1 cellular context compared by ENCODE assay signal in the genomic region with DNA sequence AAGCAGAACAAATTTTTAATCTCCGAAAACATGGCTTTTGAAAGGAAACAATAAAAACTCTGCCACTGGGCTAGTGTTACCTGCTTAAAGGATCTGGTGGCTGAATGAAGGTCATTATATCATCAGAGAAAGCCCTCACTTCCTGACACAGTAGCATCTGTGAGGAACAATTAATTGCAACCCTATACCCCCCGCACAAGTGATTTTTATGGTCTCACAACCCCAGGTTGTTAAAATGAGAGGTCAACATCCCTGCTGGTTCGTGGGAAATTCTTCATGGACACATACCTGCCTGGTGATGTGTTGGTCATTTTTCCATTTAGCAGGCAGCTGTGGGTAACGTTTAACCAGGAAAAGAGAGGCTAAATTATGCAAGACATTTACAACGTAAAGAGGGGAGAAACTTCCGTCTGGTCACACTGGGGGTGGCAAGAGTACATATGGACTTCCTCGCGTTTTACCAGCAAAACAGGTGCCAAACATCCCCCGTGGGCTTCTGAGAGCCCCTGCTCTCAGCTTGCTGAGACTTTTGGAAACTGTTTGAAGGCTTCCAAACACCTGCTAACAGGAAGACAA.
A peak's percentile ranks its signal among the peaks of the same experiment; 100 is the strongest.
TF ChIP-seq lines count a peak whose summit lies in the region.

No MANE protein-coding gene starts in this region.

TF ChIP-seq in HEK293, 187 proteins besides CTCF, POLR2A, EP300 and RAD21 (continued from another document and continues in another):
- TF ChIP-seq, protein P1, sequence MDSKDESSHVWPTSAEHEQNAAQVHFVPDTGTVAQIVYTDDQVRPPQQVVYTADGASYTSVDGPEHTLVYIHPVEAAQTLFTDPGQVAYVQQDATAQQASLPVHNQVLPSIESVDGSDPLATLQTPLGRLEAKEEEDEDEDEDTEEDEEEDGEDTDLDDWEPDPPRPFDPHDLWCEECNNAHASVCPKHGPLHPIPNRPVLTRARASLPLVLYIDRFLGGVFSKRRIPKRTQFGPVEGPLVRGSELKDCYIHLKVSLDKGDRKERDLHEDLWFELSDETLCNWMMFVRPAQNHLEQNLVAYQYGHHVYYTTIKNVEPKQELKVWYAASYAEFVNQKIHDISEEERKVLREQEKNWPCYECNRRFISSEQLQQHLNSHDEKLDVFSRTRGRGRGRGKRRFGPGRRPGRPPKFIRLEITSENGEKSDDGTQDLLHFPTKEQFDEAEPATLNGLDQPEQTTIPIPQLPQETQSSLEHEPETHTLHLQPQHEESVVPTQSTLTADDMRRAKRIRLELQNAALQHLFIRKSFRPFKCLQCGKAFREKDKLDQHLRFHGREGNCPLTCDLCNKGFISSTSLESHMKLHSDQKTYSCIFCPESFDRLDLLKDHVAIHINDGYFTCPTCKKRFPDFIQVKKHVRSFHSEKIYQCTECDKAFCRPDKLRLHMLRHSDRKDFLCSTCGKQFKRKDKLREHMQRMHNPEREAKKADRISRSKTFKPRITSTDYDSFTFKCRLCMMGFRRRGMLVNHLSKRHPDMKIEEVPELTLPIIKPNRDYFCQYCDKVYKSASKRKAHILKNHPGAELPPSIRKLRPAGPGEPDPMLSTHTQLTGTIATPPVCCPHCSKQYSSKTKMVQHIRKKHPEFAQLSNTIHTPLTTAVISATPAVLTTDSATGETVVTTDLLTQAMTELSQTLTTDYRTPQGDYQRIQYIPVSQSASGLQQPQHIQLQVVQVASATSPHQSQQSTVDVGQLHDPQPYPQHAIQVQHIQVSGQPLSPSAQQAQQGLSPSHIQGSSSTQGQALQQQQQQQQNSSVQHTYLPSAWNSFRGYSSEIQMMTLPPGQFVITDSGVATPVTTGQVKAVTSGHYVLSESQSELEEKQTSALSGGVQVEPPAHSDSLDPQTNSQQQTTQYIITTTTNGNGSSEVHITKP (tag by site-specific recombination; IDR thresholded peaks at IDR 0.05) = peak; percentile 25
- TF ChIP-seq ZNF510 (tag by site-specific recombination; IDR thresholded peaks at IDR 0.05; ENCODE audit: insufficient replicate concordance) (no peak), ZSCAN16 (tag by site-specific recombination; IDR thresholded peaks at IDR 0.05) (no peak), ZNF501 (tag by site-specific recombination; IDR thresholded peaks at IDR 0.05) (peak; percentile 54; the same call in 1 of the 2 replicates), FEZF1 (tag by site-specific recombination; IDR thresholded peaks at IDR 0.05) (peak; percentile 73), ZNF423 (tag by site-specific recombination; IDR thresholded peaks at IDR 0.05) (no peak), ZNF76 (tag by site-specific recombination; IDR thresholded peaks at IDR 0.05; ENCODE audit: borderline replicate concordance, low read depth) (no peak), KLF7 (tag by site-specific recombination; IDR thresholded peaks at IDR 0.05; ENCODE audit: borderline replicate concordance) (no peak), ZNF221 (tag by site-specific recombination; IDR thresholded peaks at IDR 0.05; ENCODE audit: borderline replicate concordance) (no peak), BCL11A (tag by site-specific recombination; IDR thresholded peaks at IDR 0.05; ENCODE audit: low read depth) (no peak), ZNF629 (tag by site-specific recombination; IDR thresholded peaks at IDR 0.05) (peak; percentile 52; the same call in 1 of the 2 replicates), ZNF280D (tag by site-specific recombination; IDR thresholded peaks at IDR 0.05) (no peak), HOXA7 (CRISPR knock-in tag; IDR thresholded peaks at IDR 0.05; ENCODE audit: borderline replicate concordance) (no peak), SP2 (tag by site-specific recombination; IDR thresholded peaks at IDR 0.05) (no peak), ZNF670 (tag by site-specific recombination; IDR thresholded peaks at IDR 0.05; ENCODE audit: low read depth) (no peak), ZNF626 (tag by site-specific recombination; IDR thresholded peaks at IDR 0.05) (no peak), ZNF274 (IDR thresholded peaks at IDR 0.05; ENCODE audit: low read length) (no peak), ZNF274 (tag by site-specific recombination; IDR thresholded peaks at IDR 0.05; ENCODE audit: borderline replicate concordance) (no peak), ZNF792 (tag by site-specific recombination; IDR thresholded peaks at IDR 0.05) (no peak), ZNF664 (tag by site-specific recombination; IDR thresholded peaks at IDR 0.05) (no peak), ZNF654 (tag by site-specific recombination; IDR thresholded peaks at IDR 0.05; ENCODE audit: low read depth) (no peak), ZNF184 (tag by site-specific recombination; IDR thresholded peaks at IDR 0.05) (no peak), ZNF354C (tag by site-specific recombination; IDR thresholded peaks at IDR 0.05; ENCODE audit: borderline replicate concordance, low read depth) (no peak), ZNF302 (tag by site-specific recombination; IDR thresholded peaks at IDR 0.05; ENCODE audit: low read depth) (no peak), ZNF677 (tag by site-specific recombination; IDR thresholded peaks at IDR 0.05) (no peak), ZNF596 (tag by site-specific recombination; IDR thresholded peaks at IDR 0.05) (no peak), ZNF121 (tag by site-specific recombination; IDR thresholded peaks at IDR 0.05) (no peak), ZFHX2 (tag by site-specific recombination; conservative IDR thresholded peaks at IDR 0.05) (no peak), ZBTB49 (tag by site-specific recombination; IDR thresholded peaks at IDR 0.05; ENCODE audit: low read depth) (no peak), ZNF843 (tag by site-specific recombination; IDR thresholded peaks at IDR 0.05) (peak; percentile 69; the same call in 1 of the 2 replicates), ZNF549 (tag by site-specific recombination; IDR thresholded peaks at IDR 0.05) (no peak), ZNF138 (tag by site-specific recombination; IDR thresholded peaks at IDR 0.05; ENCODE audit: borderline replicate concordance) (no peak), ZEB2 (tag by site-specific recombination; IDR thresholded peaks at IDR 0.05) (no peak), ZNF791 (tag by site-specific recombination; IDR thresholded peaks at IDR 0.05) (no peak), ZNF585B (tag by site-specific recombination; IDR thresholded peaks at IDR 0.05) (no peak)
- TF ChIP-seq, protein P2, sequence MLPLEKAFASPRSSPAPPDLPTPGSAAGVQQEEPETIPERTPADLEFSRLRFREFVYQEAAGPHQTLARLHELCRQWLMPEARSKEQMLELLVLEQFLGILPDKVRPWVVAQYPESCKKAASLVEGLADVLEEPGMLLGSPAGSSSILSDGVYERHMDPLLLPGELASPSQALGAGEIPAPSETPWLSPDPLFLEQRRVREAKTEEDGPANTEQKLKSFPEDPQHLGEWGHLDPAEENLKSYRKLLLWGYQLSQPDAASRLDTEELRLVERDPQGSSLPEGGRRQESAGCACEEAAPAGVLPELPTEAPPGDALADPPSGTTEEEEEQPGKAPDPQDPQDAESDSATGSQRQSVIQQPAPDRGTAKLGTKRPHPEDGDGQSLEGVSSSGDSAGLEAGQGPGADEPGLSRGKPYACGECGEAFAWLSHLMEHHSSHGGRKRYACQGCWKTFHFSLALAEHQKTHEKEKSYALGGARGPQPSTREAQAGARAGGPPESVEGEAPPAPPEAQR (tag by site-specific recombination; IDR thresholded peaks at IDR 0.05) = no peak
- TF ChIP-seq, protein P3, sequence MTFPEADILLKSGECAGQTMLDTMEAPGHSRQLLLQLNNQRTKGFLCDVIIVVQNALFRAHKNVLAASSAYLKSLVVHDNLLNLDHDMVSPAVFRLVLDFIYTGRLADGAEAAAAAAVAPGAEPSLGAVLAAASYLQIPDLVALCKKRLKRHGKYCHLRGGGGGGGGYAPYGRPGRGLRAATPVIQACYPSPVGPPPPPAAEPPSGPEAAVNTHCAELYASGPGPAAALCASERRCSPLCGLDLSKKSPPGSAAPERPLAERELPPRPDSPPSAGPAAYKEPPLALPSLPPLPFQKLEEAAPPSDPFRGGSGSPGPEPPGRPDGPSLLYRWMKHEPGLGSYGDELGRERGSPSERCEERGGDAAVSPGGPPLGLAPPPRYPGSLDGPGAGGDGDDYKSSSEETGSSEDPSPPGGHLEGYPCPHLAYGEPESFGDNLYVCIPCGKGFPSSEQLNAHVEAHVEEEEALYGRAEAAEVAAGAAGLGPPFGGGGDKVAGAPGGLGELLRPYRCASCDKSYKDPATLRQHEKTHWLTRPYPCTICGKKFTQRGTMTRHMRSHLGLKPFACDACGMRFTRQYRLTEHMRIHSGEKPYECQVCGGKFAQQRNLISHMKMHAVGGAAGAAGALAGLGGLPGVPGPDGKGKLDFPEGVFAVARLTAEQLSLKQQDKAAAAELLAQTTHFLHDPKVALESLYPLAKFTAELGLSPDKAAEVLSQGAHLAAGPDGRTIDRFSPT (tag by site-specific recombination; IDR thresholded peaks at IDR 0.05) = no peak
- TF ChIP-seq, protein P4, sequence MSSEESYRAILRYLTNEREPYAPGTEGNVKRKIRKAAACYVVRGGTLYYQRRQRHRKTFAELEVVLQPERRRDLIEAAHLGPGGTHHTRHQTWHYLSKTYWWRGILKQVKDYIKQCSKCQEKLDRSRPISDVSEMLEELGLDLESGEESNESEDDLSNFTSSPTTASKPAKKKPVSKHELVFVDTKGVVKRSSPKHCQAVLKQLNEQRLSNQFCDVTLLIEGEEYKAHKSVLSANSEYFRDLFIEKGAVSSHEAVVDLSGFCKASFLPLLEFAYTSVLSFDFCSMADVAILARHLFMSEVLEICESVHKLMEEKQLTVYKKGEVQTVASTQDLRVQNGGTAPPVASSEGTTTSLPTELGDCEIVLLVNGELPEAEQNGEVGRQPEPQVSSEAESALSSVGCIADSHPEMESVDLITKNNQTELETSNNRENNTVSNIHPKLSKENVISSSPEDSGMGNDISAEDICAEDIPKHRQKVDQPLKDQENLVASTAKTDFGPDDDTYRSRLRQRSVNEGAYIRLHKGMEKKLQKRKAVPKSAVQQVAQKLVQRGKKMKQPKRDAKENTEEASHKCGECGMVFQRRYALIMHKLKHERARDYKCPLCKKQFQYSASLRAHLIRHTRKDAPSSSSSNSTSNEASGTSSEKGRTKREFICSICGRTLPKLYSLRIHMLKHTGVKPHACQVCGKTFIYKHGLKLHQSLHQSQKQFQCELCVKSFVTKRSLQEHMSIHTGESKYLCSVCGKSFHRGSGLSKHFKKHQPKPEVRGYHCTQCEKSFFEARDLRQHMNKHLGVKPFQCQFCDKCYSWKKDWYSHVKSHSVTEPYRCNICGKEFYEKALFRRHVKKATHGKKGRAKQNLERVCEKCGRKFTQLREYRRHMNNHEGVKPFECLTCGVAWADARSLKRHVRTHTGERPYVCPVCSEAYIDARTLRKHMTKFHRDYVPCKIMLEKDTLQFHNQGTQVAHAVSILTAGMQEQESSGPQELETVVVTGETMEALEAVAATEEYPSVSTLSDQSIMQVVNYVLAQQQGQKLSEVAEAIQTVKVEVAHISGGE (tag by site-specific recombination; conservative IDR thresholded peaks at IDR 0.05; ENCODE audit: low read depth) = no peak
- TF ChIP-seq, protein P5, sequence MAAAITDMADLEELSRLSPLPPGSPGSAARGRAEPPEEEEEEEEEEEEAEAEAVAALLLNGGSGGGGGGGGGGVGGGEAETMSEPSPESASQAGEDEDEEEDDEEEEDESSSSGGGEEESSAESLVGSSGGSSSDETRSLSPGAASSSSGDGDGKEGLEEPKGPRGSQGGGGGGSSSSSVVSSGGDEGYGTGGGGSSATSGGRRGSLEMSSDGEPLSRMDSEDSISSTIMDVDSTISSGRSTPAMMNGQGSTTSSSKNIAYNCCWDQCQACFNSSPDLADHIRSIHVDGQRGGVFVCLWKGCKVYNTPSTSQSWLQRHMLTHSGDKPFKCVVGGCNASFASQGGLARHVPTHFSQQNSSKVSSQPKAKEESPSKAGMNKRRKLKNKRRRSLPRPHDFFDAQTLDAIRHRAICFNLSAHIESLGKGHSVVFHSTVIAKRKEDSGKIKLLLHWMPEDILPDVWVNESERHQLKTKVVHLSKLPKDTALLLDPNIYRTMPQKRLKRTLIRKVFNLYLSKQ (tag by site-specific recombination; IDR thresholded peaks at IDR 0.05; ENCODE audit: borderline replicate concordance) = no peak
